In genomic region chr1:46530311-46530710, GRCh38 we compare ENCODE assay signal across 31 cellular contexts. TPM values are rescaled to one million over a fixed set of nuclear protein-coding genes. Genes with fewer than 3 reads are reported as not detected.
"Had no signal": no experiment of that assay in that cellular context is flagged by ENCODE, and none has a peak within 500 bp of the region (broad histone marks: within the 10 kb centered on the region; RNA-seq: fewer than 3 reads in every experiment).

No MANE protein-coding gene starts in this region.

- H3K9ac ChIP-seq: SK-N-SH had no signal

- H3K27ac Mint-ChIP-seq: activated CD4-positive, alpha-beta memory T cell treated with anti-CD3 and anti-CD28 coated beads, Interleukin-2, amount 10 ng/mL, durations not matched to agents 7 days and 5 days; activated naive CD4-positive, alpha-beta T cell treated with anti-CD3 and anti-CD28 coated beads for 36 hours; activated naive CD4-positive, alpha-beta T cell treated with anti-CD3 and anti-CD28 coated beads, Interleukin-2, amount 50 U/mL, for 72 hours; activated T-cell treated with anti-CD3 and anti-CD28 coated beads, Interleukin-2, amount 50 U/mL, for 24 hours had no signal

- H3K27ac ChIP-seq: adrenal gland, body of pancreas, SJSA1, VCaP had no signal

- H3K36me3 ChIP-seq: adrenal gland, SJSA1 had no signal

- H3K4me3 ChIP-seq: adrenal gland, body of pancreas, K562, SJSA1 had no signal

- H3K36me3 Mint-ChIP-seq: activated naive CD4-positive, alpha-beta T cell treated with anti-CD3 and anti-CD28 coated beads, Interleukin-2, amount 50 U/mL, for 72 hours had no signal

- H3K4me3 Mint-ChIP-seq: activated CD4-positive, alpha-beta memory T cell treated with anti-CD3 and anti-CD28 coated beads, Interleukin-2, amount 10 ng/mL, durations not matched to agents 7 days and 5 days; activated naive CD4-positive, alpha-beta T cell treated with anti-CD3 and anti-CD28 coated beads for 36 hours; activated T-cell treated with anti-CD3 and anti-CD28 coated beads, Interleukin-2, amount 50 U/mL, for 24 hours had no signal

- H3K4me2 ChIP-seq: SK-N-SH had no signal

- H3K9me3 Mint-ChIP-seq: activated CD4-positive, alpha-beta memory T cell treated with anti-CD3 and anti-CD28 coated beads, Interleukin-2, amount 10 ng/mL, durations not matched to agents 7 days and 5 days; activated naive CD4-positive, alpha-beta T cell treated with anti-CD3 and anti-CD28 coated beads for 36 hours; activated naive CD4-positive, alpha-beta T cell treated with anti-CD3 and anti-CD28 coated beads, Interleukin-2, amount 50 U/mL, for 72 hours; activated T-cell treated with anti-CD3 and anti-CD28 coated beads, Interleukin-2, amount 50 U/mL, for 24 hours had no signal

- H3K9me3 ChIP-seq: adrenal gland, body of pancreas, SJSA1, SK-N-SH had no signal

- DNase-seq: activated CD4-positive, alpha-beta memory T cell treated with anti-CD3 and anti-CD28 coated beads, Interleukin-2, amount 10 ng/mL, durations not matched to agents 7 days and 5 days; activated CD4-positive, alpha-beta T cell treated with anti-CD3 and anti-CD28 coated beads for 1 hour; activated CD4-positive, alpha-beta T cell treated with anti-CD3 and anti-CD28 coated beads for 48 hours; activated CD4-positive, CD25-positive, alpha-beta regulatory T cell; activated gamma-delta T cell treated with Interleukin-2 at 50 U/mL for 16 hours; activated naive CD4-positive, alpha-beta T cell treated with anti-CD3 and anti-CD28 coated beads for 36 hours; activated T-cell treated with anti-CD3 and anti-CD28 coated beads, Interleukin-2, amount 50 U/mL, for 24 hours; adrenal gland; body of pancreas; NCI-H1092 treated with DMSO at 0.1 percent for 48 hours; NCI-H187; NCI-H2029 treated with DMSO at 0.1 percent for 48 hours; NCI-H2107; NCI-H2171; NCI-H510A; NCI-H748 treated with DMSO at 0.1 percent for 48 hours; OCI-M1; SHP77 treated with DMSO at 0.1 percent for 48 hours; SK-N-SH; T-helper 1 cell; T-helper 2 cell; T-helper 9 cell had no signal

- ATAC-seq: activated naive CD4-positive, alpha-beta T cell treated with anti-CD3 and anti-CD28 coated beads, Interleukin-2, amount 50 U/mL, for 72 hours; body of pancreas; K562; Panc1 had no signal

- H3K27me3 ChIP-seq: adrenal gland, body of pancreas, SJSA1 had no signal

RNA-seq across cellular contexts. Expression of gene KNCN, which starts 21.1 kb away (rescaled TPM):
- total RNA-seq: activated CD4-positive, alpha-beta memory T cell treated with anti-CD3 and anti-CD28 coated beads, Interleukin-2, amount 10 ng/mL, durations not matched to agents 7 days and 5 days; activated naive CD4-positive, alpha-beta T cell treated with anti-CD3 and anti-CD28 coated beads for 36 hours; activated naive CD4-positive, alpha-beta T cell treated with anti-CD3 and anti-CD28 coated beads, Interleukin-2, amount 50 U/mL, for 72 hours; adrenal gland; astrocyte; body of pancreas; bronchial epithelial cell; K562; M059J; RPMI7951; SJSA1 had no signal
- polyA plus RNA-seq: K562, SK-N-SH had no signal

RNA-seq across cellular contexts. Expression of gene DMBX1, which starts 40.7 kb away (rescaled TPM):
- total RNA-seq: activated naive CD4-positive, alpha-beta T cell treated with anti-CD3 and anti-CD28 coated beads for 36 hours; body of pancreas; bronchial epithelial cell; M059J; RPMI7951; SJSA1 had no signal
- polyA plus RNA-seq: SK-N-SH had no signal
